In the genomic region with DNA sequence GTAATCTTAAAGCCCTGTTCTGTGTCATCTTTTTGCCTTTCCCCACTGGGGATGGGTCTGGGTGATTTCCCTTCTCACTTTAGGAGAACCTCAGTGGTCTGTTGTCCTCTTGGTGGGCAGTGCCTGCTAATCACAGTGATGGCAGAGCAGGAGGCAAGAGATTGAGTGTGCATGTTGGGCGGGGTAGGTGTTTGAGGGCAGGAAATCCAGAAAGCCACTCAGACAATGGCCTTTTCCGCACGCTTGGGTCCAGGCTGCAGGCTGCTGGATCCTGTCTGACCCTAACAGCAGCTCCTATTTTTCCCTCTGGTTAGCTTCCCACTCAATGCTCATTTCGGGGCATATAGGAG, we compare ENCODE assay signal across 18 cellular contexts. TPM values are rescaled to one million over a fixed set of nuclear protein-coding genes. Genes with fewer than 3 reads are reported as not detected.
DNase-seq lines count a peak whose midpoint lies in the region; ATAC-seq and TF ChIP-seq lines count a peak whose summit lies in the region.
"Had no signal": no experiment of that assay in that cellular context is flagged by ENCODE, and none has a peak within 500 bp of the region (broad histone marks: within the 10 kb centered on the region; RNA-seq: fewer than 3 reads in every experiment).

No MANE protein-coding gene starts in this region.

- H3K4me2 ChIP-seq in GM23248 (ENCODE audit: unreplicated experiment): peak overlapping the region; percentile 74
- H3K4me2 ChIP-seq: hepatocyte had no signal

- WGBS in GM23248 (ENCODE audit: low coverage in 1 of 2, low lambda C conversion rate in 2 of 2, missing lambda C conversion rate in 2 of 2), 2 experiments: 96 to 100% methylated on average over 4 of the region's 4 CpGs
- 69 to 75% methylated on average over 4 of the region's 4 CpGs for WGBS in sigmoid colon, 2 donors

- H3F3A ChIP-seq in GM23248 (ENCODE audit: insufficient read depth): peaks cover 36% of the 10 kb centered on the region

- POLR2A ChIA-PET in activated CD4-positive, alpha-beta memory T cell treated with anti-CD3 and anti-CD28 coated beads, Interleukin-2, amount 10 ng/mL, durations not matched to agents 7 days and 5 days (lab: Charles Lee): interaction anchor here (1.3 to 4.0 kb wide), 7 partner anchors 13 to 108 kb away, joined by 4 to 27 read pairs (median 6); a partner anchor contains a TSS

- no peaks in the 10 kb centered on the region for H4K20me1 ChIP-seq in GM23248 (ENCODE audit: insufficient read depth)

- H3K9me3 Mint-ChIP-seq in activated CD4-positive, alpha-beta memory T cell treated with anti-CD3 and anti-CD28 coated beads, Interleukin-2, amount 10 ng/mL, durations not matched to agents 7 days and 5 days: no peaks in the 10 kb centered on the region
- H3K9me3 Mint-ChIP-seq: activated B cell treated with CpG ODN at 0.5 μM for 24 hours; CD4-positive, alpha-beta memory T cell; nephron progenitor cell had no signal

- intact Hi-C loops in sigmoid colon (cut with DNase I): loop anchor here (2.0 kb wide), 1 partner anchor 14 kb away; a partner anchor contains a TSS

- no peak for TF ChIP-seq POLR2A in sigmoid colon (IDR thresholded peaks at IDR 0.05)

- H3K36me3 Mint-ChIP-seq in activated CD4-positive, alpha-beta memory T cell treated with anti-CD3 and anti-CD28 coated beads, Interleukin-2, amount 10 ng/mL, durations not matched to agents 7 days and 5 days (ENCODE audit: low read depth): peaks cover 2% of the 10 kb centered on the region
- H3K36me3 Mint-ChIP-seq: CD4-positive, alpha-beta memory T cell had no signal

- in situ Hi-C loops in GM23248 (cut with MboI): no loop called here

- TF ChIP-seq CTCF in foreskin keratinocyte (conservative IDR thresholded peaks at IDR 0.05) (no peak), sigmoid colon (IDR thresholded peaks at IDR 0.05) (no peak)

- H3K4me3 ChIP-seq in GM23248: no peak overlapping the region
- H3K4me3 ChIP-seq in sigmoid colon: peak overlapping the region in 3 of 4 donors; percentile 32 to 48 (median 42)
- H3K4me3 ChIP-seq: HAP-1, hepatocyte had no signal

- H3K9me3 ChIP-seq in GM23248 (ENCODE audit: low read depth) (no peaks in the 10 kb centered on the region), sigmoid colon (no peaks in the 10 kb centered on the region)
- H3K9me3 ChIP-seq: HAP-1 had no signal

- no peak for ATAC-seq in foreskin keratinocyte
- no peak for ATAC-seq in GM21528 (IDR thresholded peaks at IDR 0.05; ENCODE audit: low FRiP score, unreplicated experiment)

- DNase-seq in GM23248 (no peak), foreskin keratinocyte (no peak), sigmoid colon (no peak), NCI-H526 treated with DMSO at 0.1 percent for 48 hours (lab: John Stamatoyannopoulos, UW) (no peak), kidney tubule cell (ENCODE audit: low spot score) (no peak), NCI-H526 (lab: John Stamatoyannopoulos, UW) (no peak)
- DNase-seq in activated CD4-positive, alpha-beta memory T cell treated with anti-CD3 and anti-CD28 coated beads, Interleukin-2, amount 10 ng/mL, durations not matched to agents 7 days and 5 days: peak; percentile 56
- DNase-seq: activated B cell treated with CpG ODN at 0.5 μM for 24 hours; activated gamma-delta T cell treated with Interleukin-2 at 50 U/mL for 16 hours; CD4-positive, alpha-beta memory T cell; NCI-H446; stimulated activated CD4-positive, alpha-beta T cell treated with anti-CD3 and anti-CD28 coated beads, Interleukin-4, amount 100 ng/mL, for 1 hour had no signal

- TF ChIP-seq EP300 in sigmoid colon (IDR thresholded peaks at IDR 0.05): no peak

- H3K36me3 ChIP-seq in GM23248 (ENCODE audit: low read depth): no peaks in the 10 kb centered on the region
- peaks cover 0 to 5% (median 0%) of the 10 kb centered on the region in 4 donors for H3K36me3 ChIP-seq in sigmoid colon
- H3K36me3 ChIP-seq: HAP-1 had no signal

- H3K4me1 Mint-ChIP-seq in activated CD4-positive, alpha-beta memory T cell treated with anti-CD3 and anti-CD28 coated beads, Interleukin-2, amount 10 ng/mL, durations not matched to agents 7 days and 5 days: peaks cover 44% of the 10 kb centered on the region

- H3K79me2 ChIP-seq in GM23248 (ENCODE audit: insufficient read depth): no peaks in the 10 kb centered on the region
- H3K79me2 ChIP-seq: hepatocyte had no signal

- H3K27me3 ChIP-seq in GM23248 (replicated peaks; ENCODE audit: insufficient read depth) (no peaks in the 10 kb centered on the region), foreskin keratinocyte (no peaks in the 10 kb centered on the region), sigmoid colon (no peaks in the 10 kb centered on the region)
- H3K27me3 ChIP-seq: hepatocyte had no signal

- H3K4me1 ChIP-seq in GM23248 (ENCODE audit: insufficient read depth) (peaks cover 46% of the 10 kb centered on the region), foreskin keratinocyte (peaks cover 38% of the 10 kb centered on the region), sigmoid colon (peaks cover 0 to 82% (median 68%) of the 10 kb centered on the region in 4 donors)

- peaks cover 19% of the 10 kb centered on the region for H3K27me3 Mint-ChIP-seq in activated CD4-positive, alpha-beta memory T cell treated with anti-CD3 and anti-CD28 coated beads, Interleukin-2, amount 10 ng/mL, durations not matched to agents 7 days and 5 days
- H3K27me3 Mint-ChIP-seq: CD4-positive, alpha-beta memory T cell had no signal

- H3K27ac Mint-ChIP-seq in activated CD4-positive, alpha-beta memory T cell treated with anti-CD3 and anti-CD28 coated beads, Interleukin-2, amount 10 ng/mL, durations not matched to agents 7 days and 5 days: peak overlapping the region; percentile 76
- H3K27ac Mint-ChIP-seq: activated B cell treated with CpG ODN at 0.5 μM for 24 hours had no signal

- CTCF ChIA-PET in activated CD4-positive, alpha-beta memory T cell treated with anti-CD3 and anti-CD28 coated beads, Interleukin-2, amount 10 ng/mL, durations not matched to agents 7 days and 5 days (lab: Charles Lee): interaction anchor here (0.9 to 9.0 kb wide), 5 partner anchors 19 to 55 kb away, joined by 3 to 125 read pairs (median 4); no protein-coding TSS in a partner anchor

- H3K9me2 ChIP-seq in GM23248 (ENCODE audit: insufficient read depth): no peaks in the 10 kb centered on the region

- H2AFZ ChIP-seq in GM23248: peak overlapping the region; percentile 15; the same call in 1 of the 2 replicates
- H2AFZ ChIP-seq: hepatocyte had no signal

- H3K4me3 Mint-ChIP-seq in activated CD4-positive, alpha-beta memory T cell treated with anti-CD3 and anti-CD28 coated beads, Interleukin-2, amount 10 ng/mL, durations not matched to agents 7 days and 5 days: peak overlapping the region; percentile 63
- H3K4me3 Mint-ChIP-seq: activated B cell treated with CpG ODN at 0.5 μM for 24 hours had no signal

- peak overlapping the region; percentile 32 for H3K9ac ChIP-seq in GM23248

- H3K27ac ChIP-seq in GM23248: peak overlapping the region; percentile 76
- H3K27ac ChIP-seq in foreskin keratinocyte: peak overlapping the region; percentile 82
- peak overlapping the region; percentile 70 to 100 (median 100) for H3K27ac ChIP-seq in sigmoid colon
- H3K27ac ChIP-seq: hepatocyte had no signal

RNA-seq across cellular contexts. Expression of a gene that starts 13.7 kb away (rescaled TPM):
- 496 and 541 TPM in 2 replicates for total RNA-seq in GM23248 (2014; rRNA removed; shearing (Covaris generic))
- polyA plus RNA-seq in GM23248 (2016; fragmentation: Nextera tagmentation; extraction: Ambion mirVana): 402 and 416 TPM in 2 replicates
- total RNA-seq in activated CD4-positive, alpha-beta memory T cell treated with anti-CD3 and anti-CD28 coated beads, Interleukin-2, amount 10 ng/mL, durations not matched to agents 7 days and 5 days: 100 to 1,000 TPM; 102 to 107 TPM
- total RNA-seq in foreskin keratinocyte: 111 and 175 TPM in 2 replicates
- 77.3 and 104 TPM in 2 replicates for polyA plus RNA-seq in foreskin keratinocyte
- 100 to 1,000 TPM; 200 to 765 (median 459) TPM for total RNA-seq in sigmoid colon
- 10 to 100 TPM in 1 of 3 donors, 1 to 10 TPM in 2; 7.4 to 92.7 (median 7.8) TPM for polyA plus RNA-seq in sigmoid colon

RNA-seq across cellular contexts. Expression of a gene that starts 40.6 kb away (rescaled TPM):
- not detected in 2 replicates for total RNA-seq in GM23248 (2014; rRNA removed; shearing (Covaris generic))
- 0.29 TPM in 1 of 2 replicates, not detected in the other for polyA plus RNA-seq in GM23248 (2016; fragmentation: Nextera tagmentation; extraction: Ambion mirVana)
- 10 to 100 TPM; 14.9 to 16.4 TPM for total RNA-seq in activated CD4-positive, alpha-beta memory T cell treated with anti-CD3 and anti-CD28 coated beads, Interleukin-2, amount 10 ng/mL, durations not matched to agents 7 days and 5 days
- total RNA-seq in foreskin keratinocyte: not detected in 2 replicates
- polyA plus RNA-seq in foreskin keratinocyte: not detected in 2 replicates
- not detected for total RNA-seq in sigmoid colon
- polyA plus RNA-seq in sigmoid colon: 1 to 10 TPM in 2 of 3 donors, not detected in 1; 1.4 to 3.6 TPM
- total RNA-seq: hepatocyte, M059J, RPMI7951 had no signal
- polyA plus RNA-seq: hepatocyte had no signal

RNA-seq across cellular contexts. Expression of a gene that starts 48.3 kb away (rescaled TPM):
- total RNA-seq in GM23248 (2014; rRNA removed; shearing (Covaris generic)): 1.6 and 1.8 TPM in 2 replicates
- polyA plus RNA-seq in GM23248 (2016; fragmentation: Nextera tagmentation; extraction: Ambion mirVana) (2.9 and 3.1 TPM in 2 replicates), foreskin keratinocyte (77.1 and 81.3 TPM in 2 replicates), sigmoid colon (10 to 100 TPM in 1 of 3 donors, 1 to 10 TPM in 2; 4.4 to 19.2 (median 7.0) TPM)
- total RNA-seq in activated CD4-positive, alpha-beta memory T cell treated with anti-CD3 and anti-CD28 coated beads, Interleukin-2, amount 10 ng/mL, durations not matched to agents 7 days and 5 days: 1 to 10 TPM in 1 of 2 experiments, under 1 TPM in 1; 0.38 to 1.2 TPM
- total RNA-seq in foreskin keratinocyte (29.8 and 31.9 TPM in 2 replicates), sigmoid colon (10 to 100 TPM in 2 of 4 donors, 1 to 10 TPM in 2; 5.6 to 18.6 (median 10.6) TPM)
- polyA plus RNA-seq: CD4-positive, alpha-beta memory T cell had no signal

Comparison
In these comparisons a context has a peak if more than half of its experiments do, and no peak if none do; other contexts are left out.
1. RNA of a gene that starts 40.6 kb away (total RNA-seq): 14.9 to 16.4 TPM in activated CD4-positive, alpha-beta memory T cell treated with anti-CD3 and anti-CD28 coated beads, Interleukin-2, amount 10 ng/mL, durations not matched to agents 7 days and 5 days; not detected in sigmoid colon, not detected in GM23248 and not detected in foreskin keratinocyte; every median in the first group is over 4 times any median in the second.
2. Peak in every context shown above with its lines, with median percentiles within 50 percentile points of each other: H3K27ac ChIP-seq.